In the genomic region with DNA sequence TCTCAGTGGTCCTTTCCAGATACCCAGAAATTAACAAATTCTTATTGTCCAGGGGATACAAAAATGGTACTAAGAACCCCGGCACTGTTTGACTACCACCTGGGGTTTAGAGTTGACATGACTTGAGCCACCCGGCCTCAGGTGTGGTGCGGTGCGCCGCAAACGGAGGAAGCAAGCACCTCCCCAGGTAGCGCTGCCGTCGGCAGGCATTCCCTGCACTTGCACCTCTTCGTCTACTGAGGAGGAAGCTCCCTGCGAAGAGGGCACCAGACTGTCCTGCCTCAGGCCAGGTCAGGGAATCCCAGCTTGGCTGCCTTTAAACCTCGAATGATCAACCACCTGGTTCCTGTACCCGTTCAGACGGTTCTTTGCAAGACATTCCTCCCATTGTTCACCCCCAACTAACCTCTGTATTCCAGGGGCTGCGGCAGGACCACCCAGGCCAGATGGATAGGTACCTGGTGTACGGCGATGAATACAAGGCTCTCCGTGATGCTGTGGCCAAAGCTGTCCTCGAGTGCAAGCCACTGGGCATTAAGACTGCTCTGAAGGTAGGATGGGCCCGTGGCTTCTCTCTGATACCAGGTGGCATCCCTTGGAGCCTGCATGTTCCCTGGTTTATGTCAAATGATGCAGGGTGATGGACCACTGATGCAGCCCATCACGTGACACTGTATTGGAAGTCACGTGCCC, we compare ENCODE assay signal across 17 cellular contexts. TPM values are rescaled to one million over a fixed set of nuclear protein-coding genes. Genes with fewer than 3 reads are reported as not detected.
A peak's percentile ranks its signal among the peaks of the same experiment; 100 is the strongest.
DNase-seq lines count a peak whose midpoint lies in the region; ATAC-seq and TF ChIP-seq lines count a peak whose summit lies in the region.
"Had no signal": no experiment of that assay in that cellular context is flagged by ENCODE, and none has a peak within 500 bp of the region (broad histone marks: within the 10 kb centered on the region; RNA-seq: fewer than 3 reads in every experiment).

No MANE protein-coding gene starts in this region.

- peak overlapping the region; percentile 25 for H3K27ac Mint-ChIP-seq in activated CD4-positive, alpha-beta T cell treated with anti-CD3 and anti-CD28 coated beads, Interleukin-2, amount 10 ng/mL, durations not matched to agents 24 days and 14 days
- peak overlapping the region; percentile 20 for H3K27ac Mint-ChIP-seq in activated naive CD8-positive, alpha-beta T cell treated with anti-CD3 and anti-CD28 coated beads for 36 hours
- no peak overlapping the region for H3K27ac Mint-ChIP-seq in activated naive CD8-positive, alpha-beta T cell treated with anti-CD3 and anti-CD28 coated beads, Interleukin-2, amount 50 U/mL, for 24 hours
- peak overlapping the region in 5 of 9 donors; percentile 9 to 44 (median 28) for H3K27ac Mint-ChIP-seq in naive thymus-derived CD4-positive, alpha-beta T cell
- H3K27ac Mint-ChIP-seq: CD8-positive, alpha-beta T cell; HFFc6 had no signal

- intact Hi-C loops in activated CD4-positive, alpha-beta T cell treated with anti-CD3 and anti-CD28 coated beads, Interleukin-2, amount 10 ng/mL, durations not matched to agents 24 days and 14 days (cut with micrococcal nuclease) = no loop called here
- intact Hi-C loops in naive thymus-derived CD4-positive, alpha-beta T cell (cut with micrococcal nuclease) = no loop called here
- intact Hi-C loops in upper lobe of right lung (cut with DNase I) = no loop called here

- H3K36me3 Mint-ChIP-seq in activated CD4-positive, alpha-beta T cell treated with anti-CD3 and anti-CD28 coated beads, Interleukin-2, amount 10 ng/mL, durations not matched to agents 24 days and 14 days (ENCODE audit: low read depth) = peaks cover 84% of the 10 kb centered on the region
- H3K36me3 Mint-ChIP-seq in activated naive CD8-positive, alpha-beta T cell treated with anti-CD3 and anti-CD28 coated beads for 36 hours = peaks cover 27% of the 10 kb centered on the region
- H3K36me3 Mint-ChIP-seq in activated naive CD8-positive, alpha-beta T cell treated with anti-CD3 and anti-CD28 coated beads, Interleukin-2, amount 50 U/mL, for 24 hours (ENCODE audit: low read depth) = peaks cover 77% of the 10 kb centered on the region
- peaks cover 12 to 57% (median 48%) of the 10 kb centered on the region in 5 donors for H3K36me3 Mint-ChIP-seq in naive thymus-derived CD4-positive, alpha-beta T cell

- TF ChIP-seq CTCF in upper lobe of right lung (IDR thresholded peaks at IDR 0.05) = no peak

- H3K27me3 ChIP-seq in naive thymus-derived CD4-positive, alpha-beta T cell (ENCODE audit: control insufficient read depth in 2 of 2, insufficient read depth in 2 of 2, low read length in 2 of 2) = no peaks in the 10 kb centered on the region
- no peaks in the 10 kb centered on the region for H3K27me3 ChIP-seq in upper lobe of right lung
- H3K27me3 ChIP-seq: BLaER1 had no signal

- CTCF ChIA-PET in naive thymus-derived CD4-positive, alpha-beta T cell (lab: Charles Lee) = no interaction called here

- POLR2A ChIA-PET in naive thymus-derived CD4-positive, alpha-beta T cell (lab: Charles Lee) = no interaction called here

- H3K36me3 ChIP-seq in naive thymus-derived CD4-positive, alpha-beta T cell (ENCODE audit: control insufficient read depth in 2 of 3, insufficient read depth in 3 of 3, low read length in 3 of 3) = peaks cover 62 to 97% (median 73%) of the 10 kb centered on the region in 3 experiments
- peaks cover 99% of the 10 kb centered on the region for H3K36me3 ChIP-seq in upper lobe of right lung

- H3K9me3 Mint-ChIP-seq in activated CD4-positive, alpha-beta T cell treated with anti-CD3 and anti-CD28 coated beads, Interleukin-2, amount 10 ng/mL, durations not matched to agents 24 days and 14 days = no peaks in the 10 kb centered on the region
- H3K9me3 Mint-ChIP-seq in activated naive CD8-positive, alpha-beta T cell treated with anti-CD3 and anti-CD28 coated beads for 36 hours = no peaks in the 10 kb centered on the region
- H3K9me3 Mint-ChIP-seq in activated naive CD8-positive, alpha-beta T cell treated with anti-CD3 and anti-CD28 coated beads, Interleukin-2, amount 50 U/mL, for 24 hours = no peaks in the 10 kb centered on the region
- no peaks in the 10 kb centered on the region for H3K9me3 Mint-ChIP-seq in naive thymus-derived CD4-positive, alpha-beta T cell
- H3K9me3 Mint-ChIP-seq: CD8-positive, alpha-beta T cell; HFFc6; IgD-negative memory B cell had no signal

- no peak for DNase-seq in activated CD4-positive, alpha-beta T cell treated with anti-CD3 and anti-CD28 coated beads, Interleukin-2, amount 10 ng/mL, durations not matched to agents 24 days and 14 days
- DNase-seq in activated CD4-positive, alpha-beta T cell treated with anti-CD3 and anti-CD28 coated beads, Interleukin-2, amount 50 U/mL, for 4 hours = no peak
- no peak for DNase-seq in activated naive CD8-positive, alpha-beta T cell treated with anti-CD3 and anti-CD28 coated beads for 36 hours
- no peak for DNase-seq in activated naive CD8-positive, alpha-beta T cell treated with anti-CD3 and anti-CD28 coated beads, Interleukin-2, amount 50 U/mL, for 24 hours
- no peak for DNase-seq in naive thymus-derived CD4-positive, alpha-beta T cell
- DNase-seq in upper lobe of right lung (peak; percentile 49), NCI-H1105 (lab: John Stamatoyannopoulos, UW) (no peak)
- no peak for DNase-seq in central memory CD4-positive, alpha-beta T cell
- DNase-seq: CD8-positive, alpha-beta T cell; HFFc6; MM.1S; NCI-H1092 treated with DMSO at 0.1 percent for 48 hours; NCI-H1694; NCI-H510A treated with DMSO at 0.1 percent for 48 hours had no signal

- H3K4me1 ChIP-seq in naive thymus-derived CD4-positive, alpha-beta T cell (ENCODE audit: control insufficient read depth in 2 of 2, insufficient read depth in 2 of 2, low read length in 2 of 2) = no peaks in the 10 kb centered on the region
- H3K4me1 ChIP-seq in upper lobe of right lung = no peaks in the 10 kb centered on the region
- H3K4me1 ChIP-seq: BLaER1 had no signal

- H3K4me3 Mint-ChIP-seq in activated CD4-positive, alpha-beta T cell treated with anti-CD3 and anti-CD28 coated beads, Interleukin-2, amount 10 ng/mL, durations not matched to agents 24 days and 14 days = no peak overlapping the region
- H3K4me3 Mint-ChIP-seq in activated naive CD8-positive, alpha-beta T cell treated with anti-CD3 and anti-CD28 coated beads for 36 hours = no peak overlapping the region
- H3K4me3 Mint-ChIP-seq in activated naive CD8-positive, alpha-beta T cell treated with anti-CD3 and anti-CD28 coated beads, Interleukin-2, amount 50 U/mL, for 24 hours = no peak overlapping the region
- no peak overlapping the region for H3K4me3 Mint-ChIP-seq in naive thymus-derived CD4-positive, alpha-beta T cell
- H3K4me3 Mint-ChIP-seq: CD8-positive, alpha-beta T cell; HFFc6; IgD-negative memory B cell had no signal

- no peak for ATAC-seq in activated naive CD8-positive, alpha-beta T cell treated with anti-CD3 and anti-CD28 coated beads, Interleukin-2, amount 50 U/mL, for 24 hours
- no peak for ATAC-seq in naive thymus-derived CD4-positive, alpha-beta T cell
- no peak for ATAC-seq in upper lobe of right lung
- ATAC-seq: CD8-positive, alpha-beta T cell had no signal

- H3K4me1 Mint-ChIP-seq in activated CD4-positive, alpha-beta T cell treated with anti-CD3 and anti-CD28 coated beads, Interleukin-2, amount 10 ng/mL, durations not matched to agents 24 days and 14 days = no peaks in the 10 kb centered on the region
- no peaks in the 10 kb centered on the region for H3K4me1 Mint-ChIP-seq in activated naive CD8-positive, alpha-beta T cell treated with anti-CD3 and anti-CD28 coated beads for 36 hours
- H3K4me1 Mint-ChIP-seq in activated naive CD8-positive, alpha-beta T cell treated with anti-CD3 and anti-CD28 coated beads, Interleukin-2, amount 50 U/mL, for 24 hours = no peaks in the 10 kb centered on the region
- peaks cover 0 to 3% (median 0%) of the 10 kb centered on the region in 7 donors for H3K4me1 Mint-ChIP-seq in naive thymus-derived CD4-positive, alpha-beta T cell

- no peak overlapping the region for H3K27ac ChIP-seq in naive thymus-derived CD4-positive, alpha-beta T cell (ENCODE audit: low read depth, low read length)
- no peak overlapping the region for H3K27ac ChIP-seq in upper lobe of right lung
- H3K27ac ChIP-seq: 22Rv1, BLaER1 had no signal

- H3K9me3 ChIP-seq in naive thymus-derived CD4-positive, alpha-beta T cell (ENCODE audit: control insufficient read depth in 2 of 3, low read length in 3 of 3) = no peaks in the 10 kb centered on the region
- no peaks in the 10 kb centered on the region for H3K9me3 ChIP-seq in upper lobe of right lung
- H3K9me3 ChIP-seq: BLaER1 had no signal

- no peaks in the 10 kb centered on the region for H3K27me3 Mint-ChIP-seq in activated CD4-positive, alpha-beta T cell treated with anti-CD3 and anti-CD28 coated beads, Interleukin-2, amount 10 ng/mL, durations not matched to agents 24 days and 14 days
- H3K27me3 Mint-ChIP-seq in activated naive CD8-positive, alpha-beta T cell treated with anti-CD3 and anti-CD28 coated beads for 36 hours = no peaks in the 10 kb centered on the region
- H3K27me3 Mint-ChIP-seq in activated naive CD8-positive, alpha-beta T cell treated with anti-CD3 and anti-CD28 coated beads, Interleukin-2, amount 50 U/mL, for 24 hours = no peaks in the 10 kb centered on the region
- no peaks in the 10 kb centered on the region for H3K27me3 Mint-ChIP-seq in naive thymus-derived CD4-positive, alpha-beta T cell
- H3K27me3 Mint-ChIP-seq: IgD-negative memory B cell had no signal

- no peak overlapping the region for H3K4me3 ChIP-seq in naive thymus-derived CD4-positive, alpha-beta T cell (ENCODE audit: low read length)
- no peak overlapping the region for H3K4me3 ChIP-seq in upper lobe of right lung
- H3K4me3 ChIP-seq: BLaER1 had no signal

RNA-seq across cellular contexts. Expression of a gene that starts 40.8 kb away (rescaled TPM):
- total RNA-seq in activated CD4-positive, alpha-beta T cell treated with anti-CD3 and anti-CD28 coated beads, Interleukin-2, amount 10 ng/mL, durations not matched to agents 24 days and 14 days = 16.3 and 16.4 TPM in 2 replicates
- 10 to 100 TPM; 11.7 to 13.8 TPM for total RNA-seq in activated naive CD8-positive, alpha-beta T cell treated with anti-CD3 and anti-CD28 coated beads for 36 hours
- total RNA-seq in naive thymus-derived CD4-positive, alpha-beta T cell = 10 to 100 TPM; 20.3 to 26.5 (median 21.7) TPM
- polyA plus RNA-seq in naive thymus-derived CD4-positive, alpha-beta T cell = 1 to 10 TPM; 7.5 to 8.7 TPM
- total RNA-seq in upper lobe of right lung = 25.1 TPM
